In the genomic region with DNA sequence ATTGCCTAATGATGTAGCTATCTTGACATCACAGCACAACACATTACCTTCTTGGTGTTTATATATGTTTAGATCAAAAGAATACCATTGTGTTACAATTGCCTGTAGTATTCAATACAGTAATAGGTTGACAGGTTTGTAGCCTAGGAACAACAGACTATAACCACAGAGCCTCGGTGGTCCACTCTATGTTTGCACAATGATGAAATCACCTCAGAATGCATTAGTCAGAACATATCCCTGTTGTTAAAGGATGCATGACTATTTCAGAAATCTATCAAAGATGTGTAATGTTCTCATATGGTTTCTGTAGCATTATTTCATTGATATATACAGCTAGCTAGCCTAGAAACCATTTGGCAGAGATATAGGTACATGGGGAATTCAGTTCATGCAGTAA, we compare ENCODE assay signal across 2 cellular contexts.
TF ChIP-seq lines count a peak whose summit lies in the region.

No MANE protein-coding gene starts in this region.

TF ChIP-seq in HepG2, 621 proteins besides CTCF, POLR2A, EP300 and RAD21 (continues in another document):
- TF ChIP-seq MAFG (CRISPR knock-in tag; IDR thresholded peaks at IDR 0.05) = no peak
- TF ChIP-seq DMAP1 (CRISPR knock-in tag; IDR thresholded peaks at IDR 0.05) = no peak
- TF ChIP-seq FOXA1 (IDR thresholded peaks at IDR 0.05) = no peak
- peak; percentile 45 for TF ChIP-seq FOXA1 (CRISPR knock-in tag; IDR thresholded peaks at IDR 0.05)
- TF ChIP-seq ZBTB7A (CRISPR knock-in tag; IDR thresholded peaks at IDR 0.05) = no peak
- TF ChIP-seq CEBPB (IDR thresholded peaks at IDR 0.05; ENCODE audit: borderline replicate concordance, low read depth, low read length) = peak; percentile 69; the same call in 1 of the 2 replicates
- TF ChIP-seq PITX1 (CRISPR knock-in tag; IDR thresholded peaks at IDR 0.05) = no peak
- TF ChIP-seq, protein P1, sequence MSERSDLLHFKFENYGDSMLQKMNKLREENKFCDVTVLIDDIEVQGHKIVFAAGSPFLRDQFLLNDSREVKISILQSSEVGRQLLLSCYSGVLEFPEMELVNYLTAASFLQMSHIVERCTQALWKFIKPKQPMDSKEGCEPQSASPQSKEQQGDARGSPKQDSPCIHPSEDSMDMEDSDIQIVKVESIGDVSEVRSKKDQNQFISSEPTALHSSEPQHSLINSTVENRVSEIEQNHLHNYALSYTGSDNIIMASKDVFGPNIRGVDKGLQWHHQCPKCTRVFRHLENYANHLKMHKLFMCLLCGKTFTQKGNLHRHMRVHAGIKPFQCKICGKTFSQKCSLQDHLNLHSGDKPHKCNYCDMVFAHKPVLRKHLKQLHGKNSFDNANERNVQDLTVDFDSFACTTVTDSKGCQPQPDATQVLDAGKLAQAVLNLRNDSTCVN (CRISPR knock-in tag; IDR thresholded peaks at IDR 0.05; ENCODE audit: borderline replicate concordance) = no peak
- no peak for TF ChIP-seq POLR2AphosphoS5 (IDR thresholded peaks at IDR 0.05; ENCODE audit: low read depth, low read length)
- TF ChIP-seq CEBPG (CRISPR knock-in tag; IDR thresholded peaks at IDR 0.05) = peak; percentile 58; the same call in 1 of the 2 replicates
- no peak for TF ChIP-seq FOXC1 (CRISPR knock-in tag; IDR thresholded peaks at IDR 0.05; ENCODE audit: borderline replicate concordance)
- TF ChIP-seq, protein P2, sequence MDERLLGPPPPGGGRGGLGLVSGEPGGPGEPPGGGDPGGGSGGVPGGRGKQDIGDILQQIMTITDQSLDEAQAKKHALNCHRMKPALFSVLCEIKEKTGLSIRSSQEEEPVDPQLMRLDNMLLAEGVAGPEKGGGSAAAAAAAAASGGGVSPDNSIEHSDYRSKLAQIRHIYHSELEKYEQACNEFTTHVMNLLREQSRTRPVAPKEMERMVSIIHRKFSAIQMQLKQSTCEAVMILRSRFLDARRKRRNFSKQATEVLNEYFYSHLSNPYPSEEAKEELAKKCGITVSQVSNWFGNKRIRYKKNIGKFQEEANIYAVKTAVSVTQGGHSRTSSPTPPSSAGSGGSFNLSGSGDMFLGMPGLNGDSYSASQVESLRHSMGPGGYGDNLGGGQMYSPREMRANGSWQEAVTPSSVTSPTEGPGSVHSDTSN (CRISPR knock-in tag; IDR thresholded peaks at IDR 0.05) = no peak
- TF ChIP-seq MAFK (conservative IDR thresholded peaks at IDR 0.05 in 1 of 2, IDR thresholded peaks at IDR 0.05 in 1 of 2; ENCODE audit: low read length in 2 of 2) = no peak
- no peak for TF ChIP-seq ERF (CRISPR knock-in tag; IDR thresholded peaks at IDR 0.05)
- TF ChIP-seq KAT2B (IDR thresholded peaks at IDR 0.05; ENCODE audit: borderline replicate concordance, low read depth, low read length) = no peak
- TF ChIP-seq, protein P3, sequence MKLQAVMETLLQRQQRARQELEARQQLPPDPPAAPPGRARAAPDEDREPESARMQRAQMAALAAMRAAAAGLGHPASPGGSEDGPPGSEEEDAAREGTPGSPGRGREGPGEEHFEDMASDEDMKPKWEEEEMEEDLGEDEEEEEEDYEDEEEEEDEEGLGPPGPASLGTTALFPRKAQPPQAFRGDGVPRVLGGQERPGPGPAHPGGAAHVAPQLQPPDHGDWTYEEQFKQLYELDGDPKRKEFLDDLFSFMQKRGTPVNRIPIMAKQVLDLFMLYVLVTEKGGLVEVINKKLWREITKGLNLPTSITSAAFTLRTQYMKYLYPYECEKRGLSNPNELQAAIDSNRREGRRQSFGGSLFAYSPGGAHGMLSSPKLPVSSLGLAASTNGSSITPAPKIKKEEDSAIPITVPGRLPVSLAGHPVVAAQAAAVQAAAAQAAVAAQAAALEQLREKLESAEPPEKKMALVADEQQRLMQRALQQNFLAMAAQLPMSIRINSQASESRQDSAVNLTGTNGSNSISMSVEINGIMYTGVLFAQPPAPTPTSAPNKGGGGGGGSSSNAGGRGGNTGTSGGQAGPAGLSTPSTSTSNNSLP (IDR thresholded peaks at IDR 0.05; ENCODE audit: low read depth, low read length) = 0 out of 2 replicates have a peak, but pooled peaks have one; percentile 43
- no peak for TF ChIP-seq ZNF230 (CRISPR knock-in tag; IDR thresholded peaks at IDR 0.05)
- TF ChIP-seq FOSL2 (CRISPR knock-in tag; IDR thresholded peaks at IDR 0.05) = peak; percentile 47; the same call in 1 of the 2 replicates
- no peak for TF ChIP-seq ZNF256 (CRISPR knock-in tag; conservative IDR thresholded peaks at IDR 0.05)
- no peak for TF ChIP-seq NFYC (CRISPR knock-in tag; IDR thresholded peaks at IDR 0.05)
- no peak for TF ChIP-seq ZNF496 (CRISPR knock-in tag; IDR thresholded peaks at IDR 0.05; ENCODE audit: insufficient replicate concordance)
- no peak for TF ChIP-seq ZNF577 (CRISPR knock-in tag; IDR thresholded peaks at IDR 0.05; ENCODE audit: borderline replicate concordance, low read depth)
- no peak for TF ChIP-seq SP5 (CRISPR knock-in tag; IDR thresholded peaks at IDR 0.05; ENCODE audit: borderline replicate concordance, low read depth)
- TF ChIP-seq, protein P4, sequence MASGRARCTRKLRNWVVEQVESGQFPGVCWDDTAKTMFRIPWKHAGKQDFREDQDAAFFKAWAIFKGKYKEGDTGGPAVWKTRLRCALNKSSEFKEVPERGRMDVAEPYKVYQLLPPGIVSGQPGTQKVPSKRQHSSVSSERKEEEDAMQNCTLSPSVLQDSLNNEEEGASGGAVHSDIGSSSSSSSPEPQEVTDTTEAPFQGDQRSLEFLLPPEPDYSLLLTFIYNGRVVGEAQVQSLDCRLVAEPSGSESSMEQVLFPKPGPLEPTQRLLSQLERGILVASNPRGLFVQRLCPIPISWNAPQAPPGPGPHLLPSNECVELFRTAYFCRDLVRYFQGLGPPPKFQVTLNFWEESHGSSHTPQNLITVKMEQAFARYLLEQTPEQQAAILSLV (CRISPR knock-in tag; IDR thresholded peaks at IDR 0.05; ENCODE audit: borderline replicate concordance) = no peak
- 0 out of 2 replicates have a peak, but pooled peaks have one; percentile 18 for TF ChIP-seq HMG20A (CRISPR knock-in tag; IDR thresholded peaks at IDR 0.05; ENCODE audit: borderline replicate concordance)
- TF ChIP-seq ZNF746 (CRISPR knock-in tag; IDR thresholded peaks at IDR 0.05) = no peak
- no peak for TF ChIP-seq RFX1 (IDR thresholded peaks at IDR 0.05)
- no peak for TF ChIP-seq ZBTB21 (CRISPR knock-in tag; IDR thresholded peaks at IDR 0.05)
- TF ChIP-seq ETV5 (CRISPR knock-in tag; IDR thresholded peaks at IDR 0.05; ENCODE audit: borderline replicate concordance) = no peak
- TF ChIP-seq ETV6 (CRISPR knock-in tag; conservative IDR thresholded peaks at IDR 0.05) = no peak
- TF ChIP-seq CENPX (CRISPR knock-in tag; IDR thresholded peaks at IDR 0.05) = no peak
- TF ChIP-seq ZNF501 (CRISPR knock-in tag; IDR thresholded peaks at IDR 0.05) = no peak
- no peak for TF ChIP-seq SRSF1 (optimal IDR thresholded peaks at IDR 0.05; ENCODE audit: low read depth, low read length)
- no peak for TF ChIP-seq SUZ12 (IDR thresholded peaks at IDR 0.05; ENCODE audit: low read depth, low read length)
- no peak for TF ChIP-seq TBL1XR1 (IDR thresholded peaks at IDR 0.05; ENCODE audit: borderline replicate concordance, low read length, partially characterized antibody)
- no peak for TF ChIP-seq ZNF292 (CRISPR knock-in tag; IDR thresholded peaks at IDR 0.05; ENCODE audit: borderline replicate concordance, low read depth)

TF ChIP-seq in SK-N-SH treated with all-trans-retinoic acid at 6 μM for 48 hours, 23 proteins besides CTCF, POLR2A, EP300 and RAD21:
- TF ChIP-seq CSDC2 (CRISPR knock-in tag; IDR thresholded peaks at IDR 0.05) (no peak), TOX (CRISPR knock-in tag; IDR thresholded peaks at IDR 0.05; ENCODE audit: borderline replicate concordance) (no peak), ARNTL (CRISPR knock-in tag; IDR thresholded peaks at IDR 0.05; ENCODE audit: borderline replicate concordance, low read depth) (no peak), ZFP30 (CRISPR knock-in tag; IDR thresholded peaks at IDR 0.05) (no peak), ZNF8 (CRISPR knock-in tag; IDR thresholded peaks at IDR 0.05) (no peak), RARB (CRISPR knock-in tag; IDR thresholded peaks at IDR 0.05) (no peak), TCF4 (CRISPR knock-in tag; IDR thresholded peaks at IDR 0.05; ENCODE audit: borderline replicate concordance) (no peak)
- TF ChIP-seq, protein P5, sequence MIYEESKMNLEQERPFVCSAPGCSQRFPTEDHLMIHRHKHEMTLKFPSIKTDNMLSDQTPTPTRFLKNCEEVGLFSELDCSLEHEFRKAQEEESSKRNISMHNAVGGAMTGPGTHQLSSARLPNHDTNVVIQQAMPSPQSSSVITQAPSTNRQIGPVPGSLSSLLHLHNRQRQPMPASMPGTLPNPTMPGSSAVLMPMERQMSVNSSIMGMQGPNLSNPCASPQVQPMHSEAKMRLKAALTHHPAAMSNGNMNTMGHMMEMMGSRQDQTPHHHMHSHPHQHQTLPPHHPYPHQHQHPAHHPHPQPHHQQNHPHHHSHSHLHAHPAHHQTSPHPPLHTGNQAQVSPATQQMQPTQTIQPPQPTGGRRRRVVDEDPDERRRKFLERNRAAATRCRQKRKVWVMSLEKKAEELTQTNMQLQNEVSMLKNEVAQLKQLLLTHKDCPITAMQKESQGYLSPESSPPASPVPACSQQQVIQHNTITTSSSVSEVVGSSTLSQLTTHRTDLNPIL (CRISPR knock-in tag; IDR thresholded peaks at IDR 0.05; ENCODE audit: low read depth) = no peak
